ENCODE assay signal across 1 cellular context in the genomic region with DNA sequence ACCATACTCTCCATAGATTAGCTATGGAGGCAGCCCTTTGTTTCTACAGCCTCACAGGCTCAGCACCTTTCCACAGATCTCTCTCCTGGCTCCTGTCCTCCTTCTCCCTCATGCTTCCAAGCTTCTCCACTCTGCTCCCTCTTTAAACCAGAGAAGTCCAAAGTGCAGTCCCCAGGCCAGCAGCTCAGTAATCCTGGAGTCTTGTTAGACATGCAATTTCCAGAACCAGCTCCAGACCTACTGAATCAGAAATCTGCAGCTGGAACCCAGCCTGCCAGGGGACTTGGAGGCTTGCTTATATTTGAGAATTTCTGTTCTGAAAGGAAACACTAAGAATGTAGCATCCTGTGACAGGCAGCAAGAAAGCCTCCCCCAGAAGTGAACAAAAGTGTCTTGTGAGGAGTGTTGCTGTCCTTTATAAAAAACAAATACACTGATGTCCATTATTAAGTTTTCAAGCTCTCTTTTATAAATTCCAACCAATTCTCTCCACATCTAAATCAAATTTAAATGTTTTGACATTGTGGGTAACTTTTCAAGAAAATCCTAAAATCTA.
TF ChIP-seq lines count a peak whose summit lies in the region.

No MANE protein-coding gene starts in this region.

TF ChIP-seq in IMR-90, 13 proteins besides CTCF, POLR2A, EP300 and RAD21:
- TF ChIP-seq RCOR1 (IDR thresholded peaks at IDR 0.05; ENCODE audit: insufficient replicate concordance, low read length): no peak
- TF ChIP-seq, protein P1, sequence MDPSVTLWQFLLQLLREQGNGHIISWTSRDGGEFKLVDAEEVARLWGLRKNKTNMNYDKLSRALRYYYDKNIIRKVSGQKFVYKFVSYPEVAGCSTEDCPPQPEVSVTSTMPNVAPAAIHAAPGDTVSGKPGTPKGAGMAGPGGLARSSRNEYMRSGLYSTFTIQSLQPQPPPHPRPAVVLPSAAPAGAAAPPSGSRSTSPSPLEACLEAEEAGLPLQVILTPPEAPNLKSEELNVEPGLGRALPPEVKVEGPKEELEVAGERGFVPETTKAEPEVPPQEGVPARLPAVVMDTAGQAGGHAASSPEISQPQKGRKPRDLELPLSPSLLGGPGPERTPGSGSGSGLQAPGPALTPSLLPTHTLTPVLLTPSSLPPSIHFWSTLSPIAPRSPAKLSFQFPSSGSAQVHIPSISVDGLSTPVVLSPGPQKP (IDR thresholded peaks at IDR 0.05; ENCODE audit: borderline replicate concordance, low read depth, low read length): no peak
- no peak for TF ChIP-seq BHLHE40 (IDR thresholded peaks at IDR 0.05; ENCODE audit: low read depth, low read length)
- no peak for TF ChIP-seq MAFK (IDR thresholded peaks at IDR 0.05; ENCODE audit: low read depth, low read length)
- no peak for TF ChIP-seq RFX5 (IDR thresholded peaks at IDR 0.05; ENCODE audit: low read depth, low read length)
- TF ChIP-seq CEBPB (IDR thresholded peaks at IDR 0.05; ENCODE audit: low read depth, low read length): no peak
- TF ChIP-seq MAZ (IDR thresholded peaks at IDR 0.05; ENCODE audit: borderline replicate concordance, low read depth, low read length): no peak
- no peak for TF ChIP-seq MXI1 (IDR thresholded peaks at IDR 0.05; ENCODE audit: borderline replicate concordance, low read depth, low read length)
- TF ChIP-seq SMC3 (IDR thresholded peaks at IDR 0.05; ENCODE audit: low read depth, low read length): no peak
- TF ChIP-seq NFE2L2 (IDR thresholded peaks at IDR 0.05; ENCODE audit: low read depth, low read length): no peak
- TF ChIP-seq, protein P2, sequence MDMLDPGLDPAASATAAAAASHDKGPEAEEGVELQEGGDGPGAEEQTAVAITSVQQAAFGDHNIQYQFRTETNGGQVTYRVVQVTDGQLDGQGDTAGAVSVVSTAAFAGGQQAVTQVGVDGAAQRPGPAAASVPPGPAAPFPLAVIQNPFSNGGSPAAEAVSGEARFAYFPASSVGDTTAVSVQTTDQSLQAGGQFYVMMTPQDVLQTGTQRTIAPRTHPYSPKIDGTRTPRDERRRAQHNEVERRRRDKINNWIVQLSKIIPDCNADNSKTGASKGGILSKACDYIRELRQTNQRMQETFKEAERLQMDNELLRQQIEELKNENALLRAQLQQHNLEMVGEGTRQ (IDR thresholded peaks at IDR 0.05; ENCODE audit: low read depth, low read length): no peak
- TF ChIP-seq FOS (IDR thresholded peaks at IDR 0.05; ENCODE audit: low read depth, low read length): no peak
- no peak for TF ChIP-seq CHD1 (IDR thresholded peaks at IDR 0.05; ENCODE audit: low read depth, low read length)
